In genomic region chr2:236351966-236352525, GRCh38 we compare ENCODE assay signal across 18 cellular contexts.
DNase-seq lines count a peak whose midpoint lies in the region; ATAC-seq, FAIRE-seq and TF ChIP-seq lines count a peak whose summit lies in the region.
"Had no signal": no experiment of that assay in that cellular context is flagged by ENCODE, and none has a peak within 500 bp of the region (broad histone marks: within the 10 kb centered on the region; RNA-seq: fewer than 3 reads in every experiment).

No MANE protein-coding gene starts in this region.

- H3K9me3 ChIP-seq in endodermal cell (ENCODE audit: control insufficient read depth, low read length) (no peaks in the 10 kb centered on the region), tibial artery (no peaks in the 10 kb centered on the region)
- H3K9me3 ChIP-seq: BLaER1 treated with 17β-estradiol and CSF1 and Interleukin-3, amounts not matched to agents 10 nM and 100 nM had no signal

- intact Hi-C loops in tibial artery (cut with DNase I; ENCODE audit: low total_unique reads): loop anchor here (2.0 to 10.0 kb wide), 2 partner anchors 213 to 709 kb away; partner anchors contain the start of gene ACKR3

- TF ChIP-seq CTCF in endodermal cell (conservative IDR thresholded peaks at IDR 0.05) (no peak), tibial artery (IDR thresholded peaks at IDR 0.05) (no peak)

- peaks cover 5% of the 10 kb centered on the region for H3K4me1 Mint-ChIP-seq in stimulated activated naive CD8-positive, alpha-beta T cell treated with anti-CD3 and anti-CD28 coated beads, Interleukin-15, amount 100 ng/mL, for 72 hours
- H3K4me1 Mint-ChIP-seq in endodermal cell: peaks cover 8% of the 10 kb centered on the region
- H3K4me1 Mint-ChIP-seq: B cell had no signal

- peak; percentile 50 for FAIRE-seq in urothelium cell line (lab: Jason Lieb, UNC)
- FAIRE-seq: GM12878, GM19239 had no signal

- H3K4me1 ChIP-seq in endodermal cell (ENCODE audit: control insufficient read depth, insufficient read depth, low read length) (no peaks in the 10 kb centered on the region), tibial artery (no peaks in the 10 kb centered on the region)

- no peak for DNase-seq in stimulated activated naive CD8-positive, alpha-beta T cell treated with anti-CD3 and anti-CD28 coated beads, Interleukin-15, amount 100 ng/mL, for 72 hours
- no peak for DNase-seq in stimulated activated naive CD8-positive, alpha-beta T cell treated with anti-CD3 and anti-CD28 coated beads, Interleukin-15, Interleukin-2, amounts not matched to agents 100 U/mL and 50 U/mL, for 24 hours
- DNase-seq in endodermal cell (peak; percentile 39), urothelium cell line (ENCODE audit: low spot score) (no peak), tibial artery (no peak), anterior cingulate cortex (lab: John Stamatoyannopoulos, UW) (no peak)
- DNase-seq: 8988T; Calu3; CD8-positive, alpha-beta T cell; DND-41; EL; HCEC 1CT had no signal

- H3K36me3 ChIP-seq in endodermal cell (ENCODE audit: control insufficient read depth, insufficient read depth, low read length): no peaks in the 10 kb centered on the region
- H3K36me3 ChIP-seq in tibial artery: no peaks in the 10 kb centered on the region
- H3K36me3 ChIP-seq: BLaER1 treated with 17β-estradiol and CSF1 and Interleukin-3, amounts not matched to agents 10 nM and 100 nM had no signal

- H3K27me3 Mint-ChIP-seq in stimulated activated naive CD8-positive, alpha-beta T cell treated with anti-CD3 and anti-CD28 coated beads, Interleukin-15, amount 100 ng/mL, for 72 hours: peaks cover 10% of the 10 kb centered on the region
- no peaks in the 10 kb centered on the region for H3K27me3 Mint-ChIP-seq in endodermal cell (ENCODE audit: insufficient read depth)

- H3K9me3 Mint-ChIP-seq in stimulated activated naive CD8-positive, alpha-beta T cell treated with anti-CD3 and anti-CD28 coated beads, Interleukin-15, amount 100 ng/mL, for 72 hours: no peaks in the 10 kb centered on the region
- H3K9me3 Mint-ChIP-seq in endodermal cell: no peaks in the 10 kb centered on the region
- H3K9me3 Mint-ChIP-seq: CD8-positive, alpha-beta T cell had no signal

- no peak overlapping the region for H3K9ac ChIP-seq in endodermal cell (ENCODE audit: extremely low read depth, low read length, poor library complexity, severe bottlenecking)
- H3K9ac ChIP-seq: BLaER1 treated with 17β-estradiol and CSF1 and Interleukin-3, amounts not matched to agents 10 nM and 100 nM had no signal

- peak; percentile 19 for ATAC-seq in stimulated activated naive CD8-positive, alpha-beta T cell treated with anti-CD3 and anti-CD28 coated beads, Interleukin-15, amount 100 ng/mL, for 72 hours
- ATAC-seq in stimulated activated naive CD8-positive, alpha-beta T cell treated with anti-CD3 and anti-CD28 coated beads, Interleukin-15, Interleukin-2, amounts not matched to agents 100 U/mL and 50 U/mL, for 24 hours: no peak
- ATAC-seq in HG03432 (IDR thresholded peaks at IDR 0.05; ENCODE audit: unreplicated experiment): no peak
- ATAC-seq: CD8-positive, alpha-beta T cell had no signal

- H3K27ac ChIP-seq in endodermal cell (ENCODE audit: low read depth, low read length) (no peak overlapping the region), tibial artery (no peak overlapping the region)
- H3K27ac ChIP-seq: BLaER1 treated with 17β-estradiol and CSF1 and Interleukin-3, amounts not matched to agents 10 nM and 100 nM; HL-60 had no signal

- H3K27me3 ChIP-seq in endodermal cell (ENCODE audit: control insufficient read depth, insufficient read depth, low read length, poor library complexity, severe bottlenecking) (no peaks in the 10 kb centered on the region), tibial artery (peaks cover 0 to 4% of the 10 kb centered on the region in 2 donors)
- H3K27me3 ChIP-seq: BLaER1 treated with 17β-estradiol and CSF1 and Interleukin-3, amounts not matched to agents 10 nM and 100 nM had no signal

- H3K36me3 Mint-ChIP-seq in endodermal cell (ENCODE audit: low read depth): peaks cover 2% of the 10 kb centered on the region
- H3K36me3 Mint-ChIP-seq: CD8-positive, alpha-beta T cell had no signal

- no peak overlapping the region for H3K4me3 Mint-ChIP-seq in stimulated activated naive CD8-positive, alpha-beta T cell treated with anti-CD3 and anti-CD28 coated beads, Interleukin-15, amount 100 ng/mL, for 72 hours
- H3K4me3 Mint-ChIP-seq in endodermal cell: no peak overlapping the region
- H3K4me3 Mint-ChIP-seq: B cell; CD8-positive, alpha-beta T cell had no signal

- 89 to 95% methylated on average over 7 to 18 of the region's 18 CpGs for WGBS in endodermal cell (ENCODE audit: insufficient coverage in 1 of 2, insufficient read length in 1 of 2), 2 experiments

- no peak overlapping the region for H3K27ac Mint-ChIP-seq in stimulated activated naive CD8-positive, alpha-beta T cell treated with anti-CD3 and anti-CD28 coated beads, Interleukin-15, amount 100 ng/mL, for 72 hours
- H3K27ac Mint-ChIP-seq in endodermal cell: no peak overlapping the region
- H3K27ac Mint-ChIP-seq: B cell; CD8-positive, alpha-beta T cell had no signal

- H3K4me3 ChIP-seq in endodermal cell (ENCODE audit: low read length) (no peak overlapping the region), tibial artery (no peak overlapping the region)
- H3K4me3 ChIP-seq: BLaER1 treated with 17β-estradiol and CSF1 and Interleukin-3, amounts not matched to agents 10 nM and 100 nM; GM12878 had no signal
